In the genomic region with DNA sequence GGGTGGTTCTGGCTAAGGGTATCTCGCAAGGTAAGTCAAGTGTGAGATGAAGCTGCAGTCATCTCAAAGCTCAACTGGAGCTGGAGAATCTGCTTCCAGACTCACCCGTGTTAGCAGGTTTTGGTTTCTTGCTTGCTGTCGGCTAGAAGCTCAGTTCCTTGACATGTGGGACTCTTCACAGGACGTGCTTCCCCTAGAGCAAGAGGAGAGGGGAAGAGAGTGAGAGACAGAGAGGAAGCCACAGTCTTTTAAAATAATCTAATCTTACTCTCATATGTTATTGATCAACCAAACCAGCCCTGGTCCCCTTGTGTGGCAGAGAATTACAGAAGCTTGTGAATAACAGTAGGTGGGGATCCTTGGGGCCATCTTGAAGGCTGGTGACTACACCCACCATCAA, we compare ENCODE assay signal across 1 cellular context.
TF ChIP-seq lines count a peak whose summit lies in the region.

No MANE protein-coding gene starts in this region.

TF ChIP-seq in HepG2, 621 proteins besides CTCF, POLR2A, EP300 and RAD21 (continued from another document):
- no peak for TF ChIP-seq MAFG (CRISPR knock-in tag; IDR thresholded peaks at IDR 0.05)
- no peak for TF ChIP-seq GLMP (CRISPR knock-in tag; IDR thresholded peaks at IDR 0.05; ENCODE audit: borderline replicate concordance)
- TF ChIP-seq, protein P1, sequence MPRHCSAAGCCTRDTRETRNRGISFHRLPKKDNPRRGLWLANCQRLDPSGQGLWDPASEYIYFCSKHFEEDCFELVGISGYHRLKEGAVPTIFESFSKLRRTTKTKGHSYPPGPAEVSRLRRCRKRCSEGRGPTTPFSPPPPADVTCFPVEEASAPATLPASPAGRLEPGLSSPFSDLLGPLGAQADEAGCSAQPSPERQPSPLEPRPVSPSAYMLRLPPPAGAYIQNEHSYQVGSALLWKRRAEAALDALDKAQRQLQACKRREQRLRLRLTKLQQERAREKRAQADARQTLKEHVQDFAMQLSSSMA (CRISPR knock-in tag; IDR thresholded peaks at IDR 0.05): no peak
- TF ChIP-seq IKZF1 (IDR thresholded peaks at IDR 0.05): no peak
- TF ChIP-seq PATZ1 (CRISPR knock-in tag; IDR thresholded peaks at IDR 0.05): no peak
